In the genomic region with DNA sequence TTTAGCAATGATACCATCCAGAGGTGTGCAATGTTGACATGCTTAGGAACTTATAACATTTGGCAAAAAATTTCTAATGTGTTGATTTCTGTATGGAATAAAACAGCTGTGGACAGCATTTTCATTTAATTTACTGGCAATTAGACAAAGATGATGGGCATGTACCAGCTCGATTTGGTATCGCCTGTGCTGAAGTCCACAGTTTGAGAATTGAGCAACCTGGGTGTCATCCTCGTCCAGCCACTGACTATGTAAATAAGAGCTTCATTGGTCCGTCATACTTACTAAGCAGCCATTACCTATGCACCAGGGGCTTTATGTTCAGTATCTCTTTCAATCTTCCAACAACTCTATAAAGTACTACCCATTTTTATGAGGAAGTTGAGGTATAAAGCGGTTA, we compare ENCODE assay signal across 27 cellular contexts. TPM values are rescaled to one million over a fixed set of nuclear protein-coding genes. Genes with fewer than 3 reads are reported as not detected.
DNase-seq lines count a peak whose midpoint lies in the region; ATAC-seq, FAIRE-seq and TF ChIP-seq lines count a peak whose summit lies in the region.
"Had no signal": no experiment of that assay in that cellular context is flagged by ENCODE, and none has a peak within 500 bp of the region (broad histone marks: within the 10 kb centered on the region; RNA-seq: fewer than 3 reads in every experiment).

No MANE protein-coding gene starts in this region.

- H3K18ac ChIP-seq in mesenchymal stem cell (ENCODE audit: low read depth in 1 of 2, low read length in 2 of 2): no peak overlapping the region

- H3K27me3 Mint-ChIP-seq in activated naive CD8-positive, alpha-beta T cell treated with anti-CD3 and anti-CD28 coated beads, Interleukin-2, amount 50 U/mL, for 24 hours: no peaks in the 10 kb centered on the region
- H3K27me3 Mint-ChIP-seq: CD4-positive, alpha-beta memory T cell had no signal

- ATAC-seq in RWPE2 (ENCODE audit: low read depth) (peak; percentile 30; the same call in 1 of the 3 replicates), GM21825 (IDR thresholded peaks at IDR 0.05; ENCODE audit: unreplicated experiment) (no peak)
- no peak for ATAC-seq in activated naive CD8-positive, alpha-beta T cell treated with anti-CD3 and anti-CD28 coated beads, Interleukin-2, amount 50 U/mL, for 24 hours
- ATAC-seq: PC-3, Right ventricle myocardium inferior, SK-N-SH treated with all-trans-retinoic acid at 6 μM for 48 hours had no signal

- H3K9me3 ChIP-seq in RWPE2 (ENCODE audit: severe bottlenecking) (no peaks in the 10 kb centered on the region), hepatocyte (ENCODE audit: low read depth) (no peaks in the 10 kb centered on the region), mesenchymal stem cell (ENCODE audit: control insufficient read depth, low read length) (no peaks in the 10 kb centered on the region)
- H3K9me3 ChIP-seq: HAP-1, SJCRH30 had no signal

- H4K8ac ChIP-seq in mesenchymal stem cell (ENCODE audit: low read length): no peak overlapping the region

- H3K4me1 ChIP-seq in RWPE2 (ENCODE audit: insufficient read depth, poor library complexity, severe bottlenecking) (peaks cover 41% of the 10 kb centered on the region), hepatocyte (ENCODE audit: insufficient read depth) (peaks cover 40% of the 10 kb centered on the region), mesenchymal stem cell (ENCODE audit: control insufficient read depth, insufficient read depth, low read depth, low read length) (peaks cover 11% of the 10 kb centered on the region)

- no peaks in the 10 kb centered on the region for H3K9me3 Mint-ChIP-seq in activated naive CD8-positive, alpha-beta T cell treated with anti-CD3 and anti-CD28 coated beads, Interleukin-2, amount 50 U/mL, for 24 hours
- H3K9me3 Mint-ChIP-seq: CD4-positive, alpha-beta memory T cell; HFFc6 had no signal

- no peak overlapping the region for H4K91ac ChIP-seq in mesenchymal stem cell (ENCODE audit: low read length)

- no peak overlapping the region for H3K27ac Mint-ChIP-seq in activated naive CD8-positive, alpha-beta T cell treated with anti-CD3 and anti-CD28 coated beads, Interleukin-2, amount 50 U/mL, for 24 hours
- H3K27ac Mint-ChIP-seq: CD4-positive, alpha-beta memory T cell; HFFc6 had no signal

- H3K9ac ChIP-seq in mesenchymal stem cell (ENCODE audit: low read length): no peak overlapping the region
- H3K9ac ChIP-seq: KMS-11 had no signal

- H3K9me2 ChIP-seq in hepatocyte (replicated peaks; ENCODE audit: insufficient read depth): no peaks in the 10 kb centered on the region

- no peaks in the 10 kb centered on the region for H3K4me1 Mint-ChIP-seq in activated naive CD8-positive, alpha-beta T cell treated with anti-CD3 and anti-CD28 coated beads, Interleukin-2, amount 50 U/mL, for 24 hours

- TF ChIP-seq CTCF in RWPE2 (IDR thresholded peaks at IDR 0.05; ENCODE audit: poor library complexity, severe bottlenecking): no peak
- TF ChIP-seq CTCF in bronchial epithelial cell (IDR thresholded peaks at IDR 0.05; ENCODE audit: insufficient read depth, low read length, severe bottlenecking): no peak
- no peak for TF ChIP-seq CTCF in hepatocyte (IDR thresholded peaks at IDR 0.05; ENCODE audit: poor library complexity)

- H3K27ac ChIP-seq in RWPE2 (ENCODE audit: poor library complexity, severe bottlenecking) (peak overlapping the region; percentile 73), hepatocyte (peak overlapping the region; percentile 84), mesenchymal stem cell (ENCODE audit: low read length, poor library complexity, severe bottlenecking) (no peak overlapping the region)
- H3K27ac ChIP-seq: KMS-11, SJCRH30 had no signal

- peak overlapping the region; percentile 83 for H2AK5ac ChIP-seq in mesenchymal stem cell (ENCODE audit: low read length, severe bottlenecking)

- H2AFZ ChIP-seq in hepatocyte (no peak overlapping the region), mesenchymal stem cell (ENCODE audit: low read depth, low read length) (no peak overlapping the region)

- no peak overlapping the region for H2BK12ac ChIP-seq in mesenchymal stem cell (ENCODE audit: low read length in 2 of 2)

- H2BK5ac ChIP-seq in mesenchymal stem cell (ENCODE audit: low read depth, low read length, poor library complexity, severe bottlenecking): no peak overlapping the region

- no peak for FAIRE-seq in bronchial epithelial cell (lab: Jason Lieb, UNC)

- H3K4me3 ChIP-seq in RWPE2 (ENCODE audit: severe bottlenecking) (no peak overlapping the region), bronchial epithelial cell (ENCODE audit: low read depth, low read length) (no peak overlapping the region), hepatocyte (no peak overlapping the region), mesenchymal stem cell (ENCODE audit: insufficient read depth in 1 of 2, low read depth in 1 of 2, low read length in 2 of 2) (no peak overlapping the region)
- H3K4me3 ChIP-seq: HAP-1, SJCRH30 had no signal

- H3K23ac ChIP-seq in mesenchymal stem cell (ENCODE audit: low read length in 2 of 2): no peak overlapping the region

- H3K36me3 ChIP-seq in RWPE2 (ENCODE audit: low read depth): peaks cover 13% of the 10 kb centered on the region; the same call in 1 of the 2 replicates
- no peaks in the 10 kb centered on the region for H3K36me3 ChIP-seq in bronchial epithelial cell (ENCODE audit: control insufficient read depth, insufficient read depth, low read length)
- H3K36me3 ChIP-seq in hepatocyte (replicated peaks; ENCODE audit: insufficient read depth, low read depth): no peaks in the 10 kb centered on the region
- peaks cover 0 to 7% of the 10 kb centered on the region in 2 experiments for H3K36me3 ChIP-seq in mesenchymal stem cell (ENCODE audit: control insufficient read depth in 1 of 2, insufficient read depth in 2 of 2, low read depth in 1 of 2, low read length in 2 of 2)

- H3K36me3 Mint-ChIP-seq in activated naive CD8-positive, alpha-beta T cell treated with anti-CD3 and anti-CD28 coated beads, Interleukin-2, amount 50 U/mL, for 24 hours (ENCODE audit: low read depth): no peaks in the 10 kb centered on the region

- H3K79me2 ChIP-seq in hepatocyte: no peaks in the 10 kb centered on the region

- H3K4me2 ChIP-seq in hepatocyte (no peak overlapping the region), mesenchymal stem cell (ENCODE audit: low read length, poor library complexity, severe bottlenecking) (no peak overlapping the region)
- H3K4me2 ChIP-seq: KMS-11 had no signal

- no peak overlapping the region for H2BK15ac ChIP-seq in mesenchymal stem cell (ENCODE audit: low read depth, poor library complexity, severe bottlenecking)

- WGBS in hepatocyte (ENCODE audit: low lambda C conversion rate, missing lambda C conversion rate): 83% methylated on average over 5 of the region's 5 CpGs
- 99% methylated on average over 4 of the region's 5 CpGs for WGBS in mesenchymal stem cell

- no peak overlapping the region for H3K4ac ChIP-seq in mesenchymal stem cell (ENCODE audit: low read depth in 1 of 2, low read length in 2 of 2)

- H3K27me3 ChIP-seq in RWPE2 (ENCODE audit: insufficient read depth, poor library complexity, severe bottlenecking) (no peaks in the 10 kb centered on the region), bronchial epithelial cell (ENCODE audit: control insufficient read depth, insufficient read depth, low read length) (no peaks in the 10 kb centered on the region), hepatocyte (no peaks in the 10 kb centered on the region), mesenchymal stem cell (ENCODE audit: control insufficient read depth in 1 of 2, insufficient read depth in 1 of 2, low read length in 2 of 2) (no peaks in the 10 kb centered on the region)
- H3K27me3 ChIP-seq: SJCRH30 had no signal

- H3K79me1 ChIP-seq in mesenchymal stem cell (replicated peaks; ENCODE audit: low read length, poor library complexity, severe bottlenecking): no peaks in the 10 kb centered on the region

- no peaks in the 10 kb centered on the region for H4K20me1 ChIP-seq in hepatocyte (ENCODE audit: insufficient read depth, poor library complexity, severe bottlenecking)

- H2BK120ac ChIP-seq in mesenchymal stem cell (ENCODE audit: low read depth, low read length): no peak overlapping the region

- no peak overlapping the region for H3K14ac ChIP-seq in mesenchymal stem cell (ENCODE audit: low read length in 2 of 2)

- DNase-seq in RWPE2 (ENCODE audit: low spot score) (no peak), bronchial epithelial cell (ENCODE audit: low read depth) (peak; percentile 95), hepatocyte (ENCODE audit: low spot score) (no peak), mesenchymal stem cell (no peak), ecto neural progenitor cell (ENCODE audit: low spot score) (no peak)
- DNase-seq in activated naive CD8-positive, alpha-beta T cell treated with anti-CD3 and anti-CD28 coated beads, Interleukin-2, amount 50 U/mL, for 24 hours: no peak
- DNase-seq: C1 segment of cervical spinal cord; CD4-positive, alpha-beta memory T cell; COR-L47; DMS53; GOT3; HFFc6; IMR-90; NCI-H1105; NCI-H1436 treated with DMSO at 0.1 percent for 48 hours; NCI-H1930; NCI-H446; NCI-H526; NCI-H82; NK-92 treated with Interleukin-12 subunit alpha and Interleukin-12 subunit beta, amount 100 ng/mL, for 24 hours; PC-3; SJCRH30 had no signal

- H3K4me3 Mint-ChIP-seq in activated naive CD8-positive, alpha-beta T cell treated with anti-CD3 and anti-CD28 coated beads, Interleukin-2, amount 50 U/mL, for 24 hours: no peak overlapping the region
- H3K4me3 Mint-ChIP-seq: CD4-positive, alpha-beta memory T cell; HFFc6 had no signal

RNA-seq across cellular contexts. Expression of a gene that starts 24.6 kb away (rescaled TPM):
- total RNA-seq in bronchial epithelial cell (10.3 and 11.0 TPM in 2 replicates), hepatocyte (154 and 174 TPM in 2 replicates)
- polyA plus RNA-seq in hepatocyte: 165 and 189 TPM in 2 replicates
- polyA plus RNA-seq in mesenchymal stem cell (2013, experiment 1 of 2): 34.3 TPM
- polyA plus RNA-seq in mesenchymal stem cell (2013, experiment 2 of 2): 35.9 TPM

Comparison
In these comparisons a context has a peak if more than half of its experiments do, and no peak if none do; other contexts are left out.
1. RNA of a gene that starts 24.6 kb away (total RNA-seq): 154 to 174 TPM in hepatocyte; 10.3 to 11.0 TPM in bronchial epithelial cell; every median in the first group is over 10 times any median in the second.